In genomic region chr3:71048948-71049347, GRCh38 we compare ENCODE assay signal across 9 cellular contexts.
A peak's percentile ranks its signal among the peaks of the same experiment; 100 is the strongest.
DNase-seq lines count a peak whose midpoint lies in the region; ATAC-seq lines count a peak whose summit lies in the region.
"Had no signal": no experiment of that assay in that cellular context is flagged by ENCODE, and none has a peak within 500 bp of the region (broad histone marks: within the 10 kb centered on the region; RNA-seq: fewer than 3 reads in every experiment).

No MANE protein-coding gene starts in this region.

- no peak overlapping the region for H3K4me2 ChIP-seq in Karpas-422 (ENCODE audit: low read depth, low read length, poor library complexity, severe bottlenecking)

- H3K9me2 ChIP-seq in Karpas-422 (replicated peaks; ENCODE audit: insufficient read depth, low read length), result no peaks in the 10 kb centered on the region

- H3K4me3 ChIP-seq in Karpas-422 (ENCODE audit: low read length), result no peak overlapping the region

- H3K4me3 Mint-ChIP-seq in activated naive CD8-positive, alpha-beta T cell treated with anti-CD3 and anti-CD28 coated beads, Interleukin-2, amount 50 U/mL, for 24 hours, result peak overlapping the region; percentile 5
- H3K4me3 Mint-ChIP-seq in stimulated activated naive B cell treated with anti-CD40 and anti-IgM and Interleukin-4, amounts not matched to agents 10 μg/mL and 1 μg/mL and 100 μg/mL, for 72 hours, result peak overlapping the region; percentile 2 to 59

- H3K4me1 ChIP-seq in Karpas-422 (ENCODE audit: low read length), result peaks cover 92% of the 10 kb centered on the region

- H3K27me3 ChIP-seq in Karpas-422 (ENCODE audit: low read length), result no peaks in the 10 kb centered on the region
- H3K27me3 ChIP-seq in layer of hippocampus (ENCODE audit: control insufficient read depth, insufficient read depth, low read length), result no peaks in the 10 kb centered on the region

- H3K27ac Mint-ChIP-seq in activated naive CD8-positive, alpha-beta T cell treated with anti-CD3 and anti-CD28 coated beads, Interleukin-2, amount 50 U/mL, for 24 hours, result peak overlapping the region; percentile 91
- peak overlapping the region; percentile 85 for H3K27ac Mint-ChIP-seq in stimulated activated naive B cell treated with anti-CD40 and anti-IgM and Interleukin-4, amounts not matched to agents 10 μg/mL and 1 μg/mL and 100 μg/mL, for 72 hours

- DNase-seq in Karpas-422 (no peak), OCI-M2 (lab: John Stamatoyannopoulos, UW; ENCODE audit: unreplicated experiment) (no peak)
- no peak for DNase-seq in activated naive CD8-positive, alpha-beta T cell treated with anti-CD3 and anti-CD28 coated beads, Interleukin-2, amount 50 U/mL, for 24 hours
- DNase-seq in stimulated activated naive B cell treated with anti-CD40 and anti-IgM and Interleukin-4, amounts not matched to agents 10 μg/mL and 1 μg/mL and 100 μg/mL, for 72 hours, result no peak
- no peak for DNase-seq in stimulated activated naive CD4-positive, alpha-beta T cell (lab: John Stamatoyannopoulos, UW)
- DNase-seq in activated CD4-positive, CD25-positive, alpha-beta regulatory T cell (lab: John Stamatoyannopoulos, UW), result no peak
- DNase-seq: activated gamma-delta T cell had no signal

- no peaks in the 10 kb centered on the region for H3K9me3 Mint-ChIP-seq in activated naive CD8-positive, alpha-beta T cell treated with anti-CD3 and anti-CD28 coated beads, Interleukin-2, amount 50 U/mL, for 24 hours
- no peaks in the 10 kb centered on the region for H3K9me3 Mint-ChIP-seq in stimulated activated naive B cell treated with anti-CD40 and anti-IgM and Interleukin-4, amounts not matched to agents 10 μg/mL and 1 μg/mL and 100 μg/mL, for 72 hours

- peaks cover 99% of the 10 kb centered on the region for H3K4me1 Mint-ChIP-seq in activated naive CD8-positive, alpha-beta T cell treated with anti-CD3 and anti-CD28 coated beads, Interleukin-2, amount 50 U/mL, for 24 hours
- peaks cover 71 to 90% of the 10 kb centered on the region in 2 donors for H3K4me1 Mint-ChIP-seq in stimulated activated naive B cell treated with anti-CD40 and anti-IgM and Interleukin-4, amounts not matched to agents 10 μg/mL and 1 μg/mL and 100 μg/mL, for 72 hours

- H3K9me3 ChIP-seq in Karpas-422 (ENCODE audit: low read length), result no peaks in the 10 kb centered on the region

- H3K27ac ChIP-seq in Karpas-422 (ENCODE audit: low read length) (0 out of 2 replicates have a peak overlapping the region, but pooled peaks have one; percentile 7), layer of hippocampus (ENCODE audit: low read depth, low read length) (peak overlapping the region; percentile 79)

- no peak for ATAC-seq in activated naive CD8-positive, alpha-beta T cell treated with anti-CD3 and anti-CD28 coated beads, Interleukin-2, amount 50 U/mL, for 24 hours
- no peak for ATAC-seq in stimulated activated naive B cell treated with anti-CD40 and anti-IgM and Interleukin-4, amounts not matched to agents 10 μg/mL and 1 μg/mL and 100 μg/mL, for 72 hours (replicated peaks)
- ATAC-seq in GM21786 (IDR thresholded peaks at IDR 0.05; ENCODE audit: unreplicated experiment), result no peak

- H3K9ac ChIP-seq in Karpas-422 (ENCODE audit: low read length), result no peak overlapping the region

- H3K36me3 Mint-ChIP-seq in activated naive CD8-positive, alpha-beta T cell treated with anti-CD3 and anti-CD28 coated beads, Interleukin-2, amount 50 U/mL, for 24 hours (ENCODE audit: low read depth), result peaks cover 96% of the 10 kb centered on the region
- peaks cover 53 to 76% of the 10 kb centered on the region in 2 donors for H3K36me3 Mint-ChIP-seq in stimulated activated naive B cell treated with anti-CD40 and anti-IgM and Interleukin-4, amounts not matched to agents 10 μg/mL and 1 μg/mL and 100 μg/mL, for 72 hours

- peaks cover 30% of the 10 kb centered on the region for H4K20me1 ChIP-seq in Karpas-422 (ENCODE audit: insufficient read depth, low read depth, low read length)

- H3K79me2 ChIP-seq in Karpas-422 (ENCODE audit: low read length), result peaks cover 99% of the 10 kb centered on the region

- H3K27me3 Mint-ChIP-seq in activated naive CD8-positive, alpha-beta T cell treated with anti-CD3 and anti-CD28 coated beads, Interleukin-2, amount 50 U/mL, for 24 hours, result no peaks in the 10 kb centered on the region
- H3K27me3 Mint-ChIP-seq in stimulated activated naive B cell treated with anti-CD40 and anti-IgM and Interleukin-4, amounts not matched to agents 10 μg/mL and 1 μg/mL and 100 μg/mL, for 72 hours, result no peaks in the 10 kb centered on the region

- no peak overlapping the region for H2AFZ ChIP-seq in Karpas-422 (ENCODE audit: low read length)

- peaks cover 55% of the 10 kb centered on the region; the same call in 1 of the 2 replicates for H3K36me3 ChIP-seq in Karpas-422 (ENCODE audit: insufficient read depth, low read length)
